ENCODE assay signal across 1 cellular context in genomic region chr5:119059740-119060255, GRCh38.
TF ChIP-seq lines count a peak whose summit lies in the region.

No MANE protein-coding gene starts in this region.

TF ChIP-seq in K562, 482 proteins besides CTCF, POLR2A, EP300 and RAD21 (continues in another document):
- TF ChIP-seq RCOR1 (IDR thresholded peaks at IDR 0.05; ENCODE audit: borderline replicate concordance in 1 of 2, low read depth in 2 of 2, low read length in 2 of 2) (peak in 1 of 2 experiments; percentile 72; a peak in 3 of 4 replicates), HDAC3 (IDR thresholded peaks at IDR 0.05; ENCODE audit: borderline replicate concordance, partially characterized antibody) (peak; percentile 53), ZBTB34 (CRISPR knock-in tag; IDR thresholded peaks at IDR 0.05) (no peak), ARID3A (IDR thresholded peaks at IDR 0.05; ENCODE audit: borderline replicate concordance, low read depth, low read length) (no peak), RBM15 (IDR thresholded peaks at IDR 0.05; ENCODE audit: insufficient read depth, low read length) (no peak), TSHZ1 (CRISPR knock-in tag; IDR thresholded peaks at IDR 0.05) (no peak), DDX20 (tag; IDR thresholded peaks at IDR 0.05; ENCODE audit: low read depth) (no peak), SAFB2 (IDR thresholded peaks at IDR 0.05; ENCODE audit: borderline replicate concordance, low read depth, low read length, severe bottlenecking) (no peak), ZKSCAN8 (CRISPR knock-in tag; IDR thresholded peaks at IDR 0.05) (no peak), SFPQ (IDR thresholded peaks at IDR 0.05; ENCODE audit: low read depth, low read length) (no peak), ARID1B (IDR thresholded peaks at IDR 0.05) (peak; percentile 87), ID3 (CRISPR knock-in tag; IDR thresholded peaks at IDR 0.05) (no peak), ID3 (tag; IDR thresholded peaks at IDR 0.05) (0 out of 2 replicates have a peak, but pooled peaks have one; percentile 49), SIRT6 (IDR thresholded peaks at IDR 0.05; ENCODE audit: low read depth, low read length) (no peak), ZBTB17 (CRISPR knock-in tag; IDR thresholded peaks at IDR 0.05) (no peak), ZNF395 (CRISPR knock-in tag; IDR thresholded peaks at IDR 0.05) (no peak), NCOA1 (IDR thresholded peaks at IDR 0.05; ENCODE audit: low read depth) (peak; percentile 62), EHMT2 (IDR thresholded peaks at IDR 0.05) (0 out of 2 replicates have a peak, but pooled peaks have one; percentile 46), MTA2 (IDR thresholded peaks at IDR 0.05; ENCODE audit: low read depth) (peak; percentile 71; the same call in 1 of the 2 replicates), STAT5A (IDR thresholded peaks at IDR 0.05; ENCODE audit: borderline replicate concordance, low read length) (peak; percentile 56; the same call in 1 of the 2 replicates), SOX6 (IDR thresholded peaks at IDR 0.05) (peak; percentile 70), FOXM1 (IDR thresholded peaks at IDR 0.05; ENCODE audit: low read depth) (peak; percentile 53), FOXM1 (CRISPR knock-in tag; IDR thresholded peaks at IDR 0.05; ENCODE audit: low read depth) (no peak), TCFL5 (CRISPR knock-in tag; conservative IDR thresholded peaks at IDR 0.05) (no peak), KDM1A (IDR thresholded peaks at IDR 0.05) (peak; percentile 32 to 53; a peak in 2 of 4 replicates), SMAD4 (CRISPR knock-in tag; conservative IDR thresholded peaks at IDR 0.05) (peak; percentile 89), TCF7 (IDR thresholded peaks at IDR 0.05; ENCODE audit: borderline replicate concordance) (no peak), E2F6 (IDR thresholded peaks at IDR 0.05; ENCODE audit: borderline replicate concordance in 1 of 2, extremely low read depth in 1 of 2, insufficient read depth in 1 of 2, insufficient read length in 1 of 2, low read depth in 1 of 2, low read length in 1 of 2, poor library complexity in 1 of 2, severe bottlenecking in 1 of 2) (no peak), ELF2 (CRISPR knock-in tag; IDR thresholded peaks at IDR 0.05) (no peak), FOSL1 (tag; conservative IDR thresholded peaks at IDR 0.05) (peak; percentile 61; the same call in 1 of the 2 replicates), PHB (CRISPR knock-in tag; IDR thresholded peaks at IDR 0.05) (no peak), KDM4B (IDR thresholded peaks at IDR 0.05; ENCODE audit: borderline replicate concordance in 2 of 2, low read depth in 1 of 2) (no peak), MTA1 (IDR thresholded peaks at IDR 0.05; ENCODE audit: borderline replicate concordance) (0 out of 2 replicates have a peak, but pooled peaks have one; percentile 42), DPF2 (IDR thresholded peaks at IDR 0.05) (peak; percentile 80), PATZ1 (CRISPR knock-in tag; IDR thresholded peaks at IDR 0.05; ENCODE audit: borderline replicate concordance) (no peak), HDAC1 (IDR thresholded peaks at IDR 0.05) (0 out of 4 replicates have a peak, but pooled peaks of 1 of the 2 experiments have one; percentile 42), ELF4 (CRISPR knock-in tag; IDR thresholded peaks at IDR 0.05) (peak; percentile 76; the same call in 1 of the 2 replicates), GMEB1 (CRISPR knock-in tag; IDR thresholded peaks at IDR 0.05) (no peak), KAT2B (IDR thresholded peaks at IDR 0.05; ENCODE audit: low read depth, low read length) (no peak), TBL1XR1 (IDR thresholded peaks at IDR 0.05; ENCODE audit: low read length in 2 of 2) (peak in 1 of 2 experiments; percentile 58; a peak in 1 of 4 replicates), ZNF398 (CRISPR knock-in tag; IDR thresholded peaks at IDR 0.05) (no peak)
